In the genomic region with DNA sequence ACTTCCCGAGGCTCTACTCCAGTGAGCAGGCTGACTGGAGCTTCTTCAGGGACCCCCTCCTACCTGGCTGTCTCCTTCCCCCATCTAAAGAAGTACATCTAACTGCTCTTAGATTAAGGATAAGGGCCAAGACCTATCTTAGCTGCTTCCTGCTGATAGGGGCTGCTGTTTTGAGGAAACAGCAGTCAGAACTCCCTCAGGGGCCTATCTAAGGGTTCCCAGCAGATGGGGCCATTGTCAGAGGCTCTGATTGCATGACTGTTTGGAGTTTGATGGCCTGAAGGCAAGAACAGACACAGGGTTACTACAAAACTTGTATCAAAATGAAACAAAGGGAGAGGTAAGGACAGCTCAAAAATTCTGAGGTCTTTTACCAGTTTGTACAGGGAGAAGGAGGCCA, we compare ENCODE assay signal across 17 cellular contexts.
"Had no signal": no experiment of that assay in that cellular context is flagged by ENCODE, and none has a peak within 500 bp of the region (broad histone marks: within the 10 kb centered on the region; RNA-seq: fewer than 3 reads in every experiment).

No MANE protein-coding gene starts in this region.

- H3K4me3 Mint-ChIP-seq: activated CD8-positive, alpha-beta T cell treated with anti-CD3 and anti-CD28 coated beads for 36 hours; activated naive CD8-positive, alpha-beta T cell treated with anti-CD3 and anti-CD28 coated beads for 36 hours; activated T-cell treated with anti-CD3 and anti-CD28 coated beads, Interleukin-2, amount 50 U/mL, for 72 hours; dendritic cell treated with granulocyte-macrophage colony-stimulating factor and Interleukin-4, amounts not matched to agents 40 ng/mL and 50 ng/mL, for 4 days; effector memory CD8-positive, alpha-beta T cell; nephron; T-helper 2 cell treated with Interferon-gamma antibody and Interleukin-4, amounts not matched to agents 5 μg/mL and 100 μg/mL, for 36 hours had no signal

- H3K36me3 ChIP-seq: WERI-Rb-1 had no signal

- DNase-seq: activated CD4-positive, alpha-beta T cell treated with anti-CD3 and anti-CD28 coated beads for 4 hours; activated CD8-positive, alpha-beta memory T cell treated with anti-CD3 and anti-CD28 coated beads, Interleukin-2, amount 50 U/mL, for 4 hours; activated CD8-positive, alpha-beta T cell treated with anti-CD3 and anti-CD28 coated beads for 36 hours; activated gamma-delta T cell treated with Interleukin-2 at 50 U/mL for 16 hours; activated naive CD8-positive, alpha-beta T cell treated with anti-CD3 and anti-CD28 coated beads for 36 hours; activated T-cell treated with anti-CD3 and anti-CD28 coated beads, Interleukin-2, amount 50 U/mL, for 72 hours; cerebellar nuclear complex; effector memory CD8-positive, alpha-beta T cell; islet precursor cell; stimulated activated CD4-positive, alpha-beta T cell treated with anti-CD3 and anti-CD28 coated beads, Interleukin-12 subunit alpha, Interleukin-12 subunit beta, amount 100 ng/mL, for 4 hours; stimulated activated CD4-positive, alpha-beta T cell treated with anti-CD3 and anti-CD28 coated beads, Interleukin-2, amount 100 ng/mL, for 48 hours; stimulated activated naive CD4-positive, alpha-beta T cell treated with Interleukin-2 at 50 U/mL for 16 hours; trophoblast cell; WERI-Rb-1 had no signal

- H3K27ac ChIP-seq: WERI-Rb-1 had no signal

- H3K27me3 Mint-ChIP-seq: activated CD8-positive, alpha-beta T cell treated with anti-CD3 and anti-CD28 coated beads for 36 hours; activated naive CD8-positive, alpha-beta T cell treated with anti-CD3 and anti-CD28 coated beads for 36 hours; dendritic cell treated with granulocyte-macrophage colony-stimulating factor and Interleukin-4, amounts not matched to agents 40 ng/mL and 50 ng/mL, for 4 days; effector memory CD8-positive, alpha-beta T cell had no signal

- H3K27ac Mint-ChIP-seq: activated CD8-positive, alpha-beta T cell treated with anti-CD3 and anti-CD28 coated beads for 36 hours; activated naive CD8-positive, alpha-beta T cell treated with anti-CD3 and anti-CD28 coated beads for 36 hours; activated T-cell treated with anti-CD3 and anti-CD28 coated beads, Interleukin-2, amount 50 U/mL, for 72 hours; dendritic cell treated with granulocyte-macrophage colony-stimulating factor and Interleukin-4, amounts not matched to agents 40 ng/mL and 50 ng/mL, for 4 days; effector memory CD8-positive, alpha-beta T cell; nephron; T-helper 2 cell treated with Interferon-gamma antibody and Interleukin-4, amounts not matched to agents 5 μg/mL and 100 μg/mL, for 36 hours had no signal

- H3K4me1 Mint-ChIP-seq: activated naive CD8-positive, alpha-beta T cell treated with anti-CD3 and anti-CD28 coated beads for 36 hours; nephron had no signal

- H3K36me3 Mint-ChIP-seq: activated naive CD8-positive, alpha-beta T cell treated with anti-CD3 and anti-CD28 coated beads for 36 hours had no signal
